Comparison of ENCODE assay signal across 8 cellular contexts in the genomic region with DNA sequence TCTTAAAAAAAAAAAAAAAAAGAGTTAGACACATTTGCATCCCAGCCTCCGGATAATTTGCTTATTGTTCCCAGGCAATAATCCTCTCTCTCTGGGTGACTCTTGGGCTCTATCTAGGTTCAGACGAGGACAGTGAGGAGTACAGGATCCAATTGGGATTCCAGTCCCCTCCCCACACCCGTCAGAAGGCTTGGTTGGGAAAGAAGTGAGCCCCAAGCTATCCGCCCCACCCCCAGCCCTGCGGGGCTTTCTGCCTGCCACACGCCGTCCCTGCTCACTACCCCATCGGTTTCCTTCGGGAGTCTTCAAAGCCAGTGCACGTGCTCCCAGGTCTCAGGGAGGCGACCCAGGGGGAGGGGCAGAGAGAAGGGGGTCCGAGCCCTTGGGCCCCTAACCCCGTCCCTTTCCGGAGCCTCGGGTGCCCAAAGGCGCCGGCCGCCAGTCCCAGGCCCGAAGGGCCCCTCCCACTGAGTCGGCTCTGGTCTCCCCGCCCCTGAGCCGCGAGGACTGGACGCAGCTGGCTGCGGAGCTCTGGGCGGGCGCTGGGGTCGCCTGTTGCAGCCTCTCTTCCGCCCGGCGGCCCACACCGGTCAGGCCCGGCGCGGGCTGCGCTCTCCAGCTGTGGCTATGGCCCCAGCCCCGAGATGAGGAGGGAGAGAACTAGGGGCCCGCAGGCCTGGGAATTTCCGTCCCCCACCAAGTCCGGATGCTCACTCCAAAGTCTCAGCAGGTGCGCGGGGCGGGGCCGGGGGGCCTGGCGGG.
DNase-seq lines count a peak whose midpoint lies in the region; ATAC-seq and TF ChIP-seq lines count a peak whose summit lies in the region.

No MANE protein-coding gene starts in this region.

- in situ Hi-C loops in HAP-1 (cut with MboI; ENCODE audit: low sequenced_read_pairs): no loop called here

- peaks cover 8% of the 10 kb centered on the region for H3K27me3 Mint-ChIP-seq in nephron (ENCODE audit: low read depth)

- peak overlapping the region; percentile 79 to 91 (median 86) for H3K4me3 Mint-ChIP-seq in nephron

- no peak for TF ChIP-seq CTCF in nephron (IDR thresholded peaks at IDR 0.05; ENCODE audit: unreplicated experiment in 3 of 3)

- peak overlapping the region; percentile 83 to 97 (median 96) for H3K27ac Mint-ChIP-seq in nephron

- peaks cover 22% of the 10 kb centered on the region for H3K4me1 ChIP-seq in HAP-1

- no peaks in the 10 kb centered on the region for H3K9me3 ChIP-seq in HAP-1

- H3K36me3 ChIP-seq in HAP-1 (replicated peaks): no peaks in the 10 kb centered on the region

- H3K9me3 Mint-ChIP-seq in nephron: no peaks in the 10 kb centered on the region

- peak overlapping the region; percentile 29 for H3K4me3 ChIP-seq in HAP-1

- ATAC-seq in HG02884 (IDR thresholded peaks at IDR 0.05; ENCODE audit: unreplicated experiment): no peak

- peaks cover 51% of the 10 kb centered on the region for H3K4me1 Mint-ChIP-seq in nephron

- peak; percentile 20 for DNase-seq in activated naive CD4-positive, alpha-beta T cell treated with Interleukin-2 at 50 U/mL for 16 hours
- no peak for DNase-seq in activated naive CD4-positive, alpha-beta T cell treated with anti-CD3 and anti-CD28 coated beads, Interleukin-2, amount 50 U/mL, for 16 hours
- peak; percentile 74 to 85 for DNase-seq in HAP-1 (ENCODE audit: low spot score in 2 of 2)
- DNase-seq in NCI-H1048 (lab: John Stamatoyannopoulos, UW): peak; percentile 67
- DNase-seq in activated T-cell treated with anti-CD3 and anti-CD28 coated beads, Interleukin-2, amount 50 U/mL, for 48 hours: peak; percentile 42 to 62
- DNase-seq in foreskin melanocyte: peak; percentile 29

- no peaks in the 10 kb centered on the region for H3K36me3 Mint-ChIP-seq in nephron (ENCODE audit: low read depth)

- H3K27me3 ChIP-seq in HAP-1 (ENCODE audit: low read depth): no peaks in the 10 kb centered on the region
